Comparison of ENCODE assay signal across 24 cellular contexts in genomic region chr1:230696722-230697432, GRCh38. TPM values are rescaled to one million over a fixed set of nuclear protein-coding genes. Genes with fewer than 3 reads are reported as not detected.
DNase-seq lines count a peak whose midpoint lies in the region; ATAC-seq and TF ChIP-seq lines count a peak whose summit lies in the region.
"Had no signal": no experiment of that assay in that cellular context is flagged by ENCODE, and none has a peak within 500 bp of the region (broad histone marks: within the 10 kb centered on the region; RNA-seq: fewer than 3 reads in every experiment).

No MANE protein-coding gene starts in this region.

- H3K27ac Mint-ChIP-seq in activated T-cell treated with anti-CD3 and anti-CD28 coated beads, Interleukin-2, amount 50 U/mL, for 24 hours = no peak overlapping the region
- H3K27ac Mint-ChIP-seq: activated naive CD4-positive, alpha-beta T cell treated with anti-CD3 and anti-CD28 coated beads, Interleukin-2, amount 50 U/mL, for 24 hours; activated T-cell treated with anti-CD3 and anti-CD28 coated beads, Interleukin-2, amount 50 U/mL, for 72 hours; IgD-negative memory B cell; mesothelial cell of epicardium; nephron progenitor cell had no signal

- H3K36me3 Mint-ChIP-seq in activated T-cell treated with anti-CD3 and anti-CD28 coated beads, Interleukin-2, amount 50 U/mL, for 24 hours (ENCODE audit: low read depth) = peaks cover 28% of the 10 kb centered on the region

- H3K27me3 Mint-ChIP-seq in activated T-cell treated with anti-CD3 and anti-CD28 coated beads, Interleukin-2, amount 50 U/mL, for 24 hours = no peaks in the 10 kb centered on the region
- H3K27me3 Mint-ChIP-seq: IgD-negative memory B cell had no signal

- H3K4me1 Mint-ChIP-seq in activated T-cell treated with anti-CD3 and anti-CD28 coated beads, Interleukin-2, amount 50 U/mL, for 24 hours (ENCODE audit: low read depth) = no peaks in the 10 kb centered on the region
- H3K4me1 Mint-ChIP-seq: IgD-negative memory B cell, mesothelial cell of epicardium had no signal

- no peak overlapping the region for H3K4me3 Mint-ChIP-seq in activated T-cell treated with anti-CD3 and anti-CD28 coated beads, Interleukin-2, amount 50 U/mL, for 24 hours
- H3K4me3 Mint-ChIP-seq: activated naive CD4-positive, alpha-beta T cell treated with anti-CD3 and anti-CD28 coated beads, Interleukin-2, amount 50 U/mL, for 24 hours; activated T-cell treated with anti-CD3 and anti-CD28 coated beads, Interleukin-2, amount 50 U/mL, for 72 hours; IgD-negative memory B cell; mesothelial cell of epicardium; nephron progenitor cell had no signal

- TF ChIP-seq CTCF in astrocyte of the spinal cord (IDR thresholded peaks at IDR 0.05; ENCODE audit: low read depth, low read length) = no peak

- no peaks in the 10 kb centered on the region; the same call in none of the 2 replicates for H3K36me3 ChIP-seq in H7 (replicated peaks; ENCODE audit: control insufficient read depth, insufficient read depth, low read length)

- H3K4me3 ChIP-seq in H7 (ENCODE audit: insufficient read depth, low read depth, low read length) (no peak overlapping the region), astrocyte of the spinal cord (ENCODE audit: low read depth, low read length) (no peak overlapping the region)
- H3K4me3 ChIP-seq: ascending aorta, sigmoid colon, upper lobe of left lung had no signal

- in situ Hi-C loops in astrocyte of the spinal cord (cut with HindIII; ENCODE audit: low sequenced_read_pairs) = no loop called here

- no peaks in the 10 kb centered on the region for H3K27me3 ChIP-seq in H7 (ENCODE audit: control insufficient read depth, insufficient read depth, low read length)
- H3K27me3 ChIP-seq: ascending aorta, sigmoid colon, upper lobe of left lung had no signal

- DNase-seq in AG08395 (ENCODE audit: low spot score) (peak; percentile 50), H7 (peak; percentile 44), astrocyte of the spinal cord (ENCODE audit: low read depth, low spot score) (peak; percentile 27), iris pigment epithelial cell (ENCODE audit: low read depth) (peak; percentile 38), NCI-H1417 (lab: John Stamatoyannopoulos, UW) (no peak)
- DNase-seq in activated T-cell treated with anti-CD3 and anti-CD28 coated beads, Interleukin-2, amount 50 U/mL, for 24 hours = no peak
- DNase-seq in activated T-cell treated with anti-CD3 and anti-CD28 coated beads, Interleukin-2, amount 50 U/mL, for 1 hour = no peak
- DNase-seq: activated T-cell treated with anti-CD3 and anti-CD28 coated beads, Interleukin-2, amount 50 U/mL, for 72 hours; Calu3; GOT3; head of caudate nucleus; NCI-H1105 treated with DMSO at 0.1 percent for 48 hours; NCI-H510A; nephron progenitor cell; sigmoid colon; upper lobe of left lung had no signal

- no peaks in the 10 kb centered on the region for H3K9me3 Mint-ChIP-seq in activated T-cell treated with anti-CD3 and anti-CD28 coated beads, Interleukin-2, amount 50 U/mL, for 24 hours
- H3K9me3 Mint-ChIP-seq: activated naive CD4-positive, alpha-beta T cell treated with anti-CD3 and anti-CD28 coated beads, Interleukin-2, amount 50 U/mL, for 24 hours; activated T-cell treated with anti-CD3 and anti-CD28 coated beads, Interleukin-2, amount 50 U/mL, for 72 hours; IgD-negative memory B cell; mesothelial cell of epicardium; nephron progenitor cell had no signal

- ATAC-seq in HG02870 (IDR thresholded peaks at IDR 0.05; ENCODE audit: unreplicated experiment) = no peak
- ATAC-seq: activated T-cell treated with anti-CD3 and anti-CD28 coated beads, Interleukin-2, amount 50 U/mL, for 72 hours had no signal

RNA-seq across cellular contexts. Expression of gene AGT, which starts 17.0 kb away (rescaled TPM):
- total RNA-seq in H7 (2014; rRNA removed; shearing (Covaris generic)) = 0.42 TPM in 1 of 2 replicates, not detected in the other
- total RNA-seq: activated T-cell treated with anti-CD3 and anti-CD28 coated beads, Interleukin-2, amount 50 U/mL, for 72 hours; Daoy; M059J had no signal

RNA-seq across cellular contexts. Expression of gene CAPN9, which starts 50.3 kb away (rescaled TPM):
- 0.04 and 0.10 TPM in 2 replicates for total RNA-seq in H7 (2014; rRNA removed; shearing (Covaris generic))
- total RNA-seq: activated T-cell treated with anti-CD3 and anti-CD28 coated beads, Interleukin-2, amount 50 U/mL, for 72 hours; ascending aorta; Calu3; cerebellum; Daoy; M059J had no signal

RNA-seq across cellular contexts. Expression of gene COG2, which starts 54.6 kb away (rescaled TPM):
- total RNA-seq in H7 (2014; rRNA removed; shearing (Covaris generic)) = 38.3 and 53.9 TPM in 2 replicates

Comparison
In these comparisons a context has a peak if more than half of its experiments do, and no peak if none do; other contexts are left out.
1. DNase-seq: peak in AG08395 (single experiment), H7 (single experiment), astrocyte of the spinal cord (single experiment) and iris pigment epithelial cell (single experiment); none in NCI-H1417 (0 of 3), activated T-cell treated with anti-CD3 and anti-CD28 coated beads, Interleukin-2, amount 50 U/mL, for 24 hours (single experiment) and activated T-cell treated with anti-CD3 and anti-CD28 coated beads, Interleukin-2, amount 50 U/mL, for 1 hour (single experiment).